Comparison of ENCODE assay signal across 18 cellular contexts in the genomic region with DNA sequence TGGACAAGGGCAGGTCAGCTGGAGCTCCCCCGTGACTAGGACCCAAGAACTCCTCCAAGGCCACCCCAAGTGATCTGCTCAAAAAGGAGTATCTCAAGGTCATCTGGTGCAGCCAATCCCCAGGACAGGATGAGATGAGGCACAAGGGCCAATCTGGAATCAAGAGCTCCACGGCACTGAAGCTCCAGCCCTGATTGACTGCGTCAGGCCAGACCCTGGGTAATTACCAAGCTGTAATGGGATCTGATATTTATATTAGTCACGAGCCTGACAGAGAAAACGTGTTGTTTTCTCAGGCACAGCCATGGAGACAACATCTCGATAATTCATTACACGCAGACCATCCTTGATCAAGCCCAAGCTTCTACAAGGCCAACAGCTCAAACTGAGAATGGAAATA. TPM values are rescaled to one million over a fixed set of nuclear protein-coding genes. Genes with fewer than 3 reads are reported as not detected.
A peak's percentile ranks its signal among the peaks of the same experiment; 100 is the strongest.
DNase-seq lines count a peak whose midpoint lies in the region; ATAC-seq and TF ChIP-seq lines count a peak whose summit lies in the region.
"Had no signal": no experiment of that assay in that cellular context is flagged by ENCODE, and none has a peak within 500 bp of the region (broad histone marks: within the 10 kb centered on the region; RNA-seq: fewer than 3 reads in every experiment).

No MANE protein-coding gene starts in this region.

- H3K4me1 ChIP-seq in thoracic aorta (ENCODE audit: control insufficient read depth in 1 of 2, low read depth in 2 of 2), result peaks cover 22 to 65% of the 10 kb centered on the region in 2 donors
- H3K4me1 ChIP-seq in CD8-positive, alpha-beta T cell (ENCODE audit: insufficient read depth, low read length), result no peaks in the 10 kb centered on the region
- H3K4me1 ChIP-seq in left ventricle myocardium inferior, result peaks cover 13% of the 10 kb centered on the region
- H3K4me1 ChIP-seq: SJCRH30 had no signal

- intact Hi-C loops in CD8-positive, alpha-beta T cell (cut with DNase I, micrococcal nuclease), result no loop called here
- intact Hi-C loops in left ventricle myocardium inferior (cut with micrococcal nuclease), result no loop called here

- H3K4me3 Mint-ChIP-seq in HFFc6, result peak overlapping the region; percentile 24; the same call in 1 of the 2 replicates
- no peak overlapping the region for H3K4me3 Mint-ChIP-seq in CD8-positive, alpha-beta T cell
- H3K4me3 Mint-ChIP-seq in activated T-helper 17 cell treated with anti-CD3 and anti-CD28 coated beads, Interleukin-2, amount 50 U/mL, for 72 hours, result no peak overlapping the region

- peak overlapping the region; percentile 82 to 89 for H3K27ac ChIP-seq in thoracic aorta
- H3K27ac ChIP-seq in CD8-positive, alpha-beta T cell (ENCODE audit: low read depth, low read length), result no peak overlapping the region
- H3K27ac ChIP-seq in left ventricle myocardium inferior (replicated peaks), result no peak overlapping the region
- H3K27ac ChIP-seq: A549, SJCRH30 had no signal

- H3K4me3 ChIP-seq in thoracic aorta (no peak overlapping the region), left ventricle myocardium inferior (no peak overlapping the region)
- no peak overlapping the region for H3K4me3 ChIP-seq in CD8-positive, alpha-beta T cell (ENCODE audit: low read depth, low read length)
- H3K4me3 ChIP-seq: A549, GM12878, K562, SJCRH30 had no signal

- H3K9me3 Mint-ChIP-seq in HFFc6, result no peaks in the 10 kb centered on the region
- H3K9me3 Mint-ChIP-seq in CD8-positive, alpha-beta T cell, result no peaks in the 10 kb centered on the region
- H3K9me3 Mint-ChIP-seq in activated T-helper 17 cell treated with anti-CD3 and anti-CD28 coated beads, Interleukin-2, amount 50 U/mL, for 72 hours, result no peaks in the 10 kb centered on the region

- no peaks in the 10 kb centered on the region for H3K27me3 Mint-ChIP-seq in HFFc6 (ENCODE audit: insufficient read depth)
- H3K27me3 Mint-ChIP-seq in CD8-positive, alpha-beta T cell (ENCODE audit: low read depth), result peaks cover 46% of the 10 kb centered on the region
- peaks cover 42% of the 10 kb centered on the region for H3K27me3 Mint-ChIP-seq in activated T-helper 17 cell treated with anti-CD3 and anti-CD28 coated beads, Interleukin-2, amount 50 U/mL, for 72 hours

- DNase-seq in HFFc6, result no peak
- peak; percentile 22 for DNase-seq in T1000 (lab: John Stamatoyannopoulos, UW)
- DNase-seq in left kidney (ENCODE audit: low read depth, low spot score), result peak; percentile 45
- DNase-seq in thoracic aorta (ENCODE audit: low spot score), result no peak
- no peak for DNase-seq in CD8-positive, alpha-beta T cell
- DNase-seq in left ventricle myocardium inferior, result no peak
- DNase-seq: AML-193, NCI-H1092 treated with DMSO at 0.1 percent for 48 hours, NCI-H1694, NCI-H345, NCI-H526 treated with DMSO at 0.1 percent for 48 hours, RPMI8226, SJCRH30 had no signal

- no peak for ATAC-seq in thoracic aorta (ENCODE audit: insufficient number of reproducible peaks, low FRiP score, low read depth)
- no peak for ATAC-seq in CD8-positive, alpha-beta T cell
- ATAC-seq in activated T-helper 17 cell treated with anti-CD3 and anti-CD28 coated beads, Interleukin-2, amount 50 U/mL, for 72 hours (replicated peaks), result no peak
- no peak for ATAC-seq in GM18517 (IDR thresholded peaks at IDR 0.05; ENCODE audit: unreplicated experiment)
- ATAC-seq: A549, GM12878, K562 had no signal

- no peaks in the 10 kb centered on the region for H3K9me3 ChIP-seq in thoracic aorta
- H3K9me3 ChIP-seq in CD8-positive, alpha-beta T cell (ENCODE audit: low read length), result no peaks in the 10 kb centered on the region
- no peaks in the 10 kb centered on the region for H3K9me3 ChIP-seq in left ventricle myocardium inferior (replicated peaks)
- H3K9me3 ChIP-seq: A549, SJCRH30 had no signal

- H3K36me3 ChIP-seq in thoracic aorta (no peaks in the 10 kb centered on the region), left ventricle myocardium inferior (no peaks in the 10 kb centered on the region)
- no peaks in the 10 kb centered on the region for H3K36me3 ChIP-seq in CD8-positive, alpha-beta T cell (ENCODE audit: insufficient read depth, low read length)
- H3K36me3 ChIP-seq: SJCRH30 had no signal

- peak overlapping the region; percentile 3; the same call in 1 of the 2 replicates for H3K27ac Mint-ChIP-seq in HFFc6
- H3K27ac Mint-ChIP-seq in CD8-positive, alpha-beta T cell, result no peak overlapping the region
- H3K27ac Mint-ChIP-seq in activated T-helper 17 cell treated with anti-CD3 and anti-CD28 coated beads, Interleukin-2, amount 50 U/mL, for 72 hours, result no peak overlapping the region

- peaks cover 67% of the 10 kb centered on the region for H3K4me1 Mint-ChIP-seq in HFFc6 (ENCODE audit: low read depth)
- H3K4me1 Mint-ChIP-seq in CD8-positive, alpha-beta T cell (ENCODE audit: low read depth), result peaks cover 8% of the 10 kb centered on the region
- H3K4me1 Mint-ChIP-seq in activated T-helper 17 cell treated with anti-CD3 and anti-CD28 coated beads, Interleukin-2, amount 50 U/mL, for 72 hours, result no peaks in the 10 kb centered on the region

- H3K27me3 ChIP-seq in thoracic aorta (replicated peaks; ENCODE audit: insufficient read depth) (no peaks in the 10 kb centered on the region), left ventricle myocardium inferior (ENCODE audit: low read depth) (peaks cover 95% of the 10 kb centered on the region)
- H3K27me3 ChIP-seq in CD8-positive, alpha-beta T cell (ENCODE audit: insufficient read depth, low read length), result peaks cover 14% of the 10 kb centered on the region
- H3K27me3 ChIP-seq: SJCRH30 had no signal

- POLR2A ChIA-PET in CD8-positive, alpha-beta T cell (lab: Charles Lee), result no interaction called here

- TF ChIP-seq CTCF in HFFc6 (IDR thresholded peaks at IDR 0.05) (no peak), thoracic aorta (IDR thresholded peaks at IDR 0.05) (no peak), left ventricle myocardium inferior (IDR thresholded peaks at IDR 0.05; ENCODE audit: borderline replicate concordance) (no peak)
- TF ChIP-seq CTCF in CD8-positive, alpha-beta T cell (IDR thresholded peaks at IDR 0.05), result no peak

- peaks cover 32% of the 10 kb centered on the region for H3K36me3 Mint-ChIP-seq in HFFc6 (ENCODE audit: low read depth)
- no peaks in the 10 kb centered on the region for H3K36me3 Mint-ChIP-seq in CD8-positive, alpha-beta T cell
- H3K36me3 Mint-ChIP-seq in activated T-helper 17 cell treated with anti-CD3 and anti-CD28 coated beads, Interleukin-2, amount 50 U/mL, for 72 hours (ENCODE audit: low read depth), result no peaks in the 10 kb centered on the region

- CTCF ChIA-PET in CD8-positive, alpha-beta T cell (lab: Charles Lee), result interaction anchor here (1.1 to 5.8 kb wide), 4 partner anchors 9 to 459 kb away, joined by 3 to 45 read pairs (median 16); no protein-coding TSS in a partner anchor

RNA-seq across cellular contexts. Expression of a gene that starts 4.2 kb away (rescaled TPM):
- total RNA-seq in HFFc6 (2021; fragmentation: NEBNext Ultra II Directional; extraction: Animal tissue kit (Norgen Biotek cat#: 25700)), result 100 to 1,000 TPM in 2 of 6 experiments, 10 to 100 TPM in 4; 87.1 to 191 (median 93.5) TPM
- total RNA-seq in thoracic aorta (100 to 1,000 TPM; 168 to 188 TPM), left ventricle myocardium inferior (1.8 TPM)
- total RNA-seq in CD8-positive, alpha-beta T cell, result not detected
- under 1 TPM; 0.48 to 0.56 TPM for total RNA-seq in activated T-helper 17 cell treated with anti-CD3 and anti-CD28 coated beads, Interleukin-2, amount 50 U/mL, for 72 hours

Comparison
In these comparisons a context has a peak if more than half of its experiments do, and no peak if none do; other contexts are left out.
1. DNase-seq: peak in T1000 (single experiment) and left kidney (single experiment); none in HFFc6 (single experiment), thoracic aorta (single experiment), CD8-positive, alpha-beta T cell (0 of 7) and left ventricle myocardium inferior (single experiment).
2. H3K27ac ChIP-seq: peak in thoracic aorta (2 of 2); none in CD8-positive, alpha-beta T cell (single experiment) and left ventricle myocardium inferior (single experiment).
3. RNA of a gene that starts 4.2 kb away (total RNA-seq): 168 to 188 TPM in thoracic aorta and 87.1 to 191 TPM in HFFc6; 1.8 TPM in left ventricle myocardium inferior (single experiment), 0.48 to 0.56 TPM in activated T-helper 17 cell treated with anti-CD3 and anti-CD28 coated beads, Interleukin-2, amount 50 U/mL, for 72 hours and not detected in CD8-positive, alpha-beta T cell; every median in the first group is over 10 times any median in the second.